In the genomic region with DNA sequence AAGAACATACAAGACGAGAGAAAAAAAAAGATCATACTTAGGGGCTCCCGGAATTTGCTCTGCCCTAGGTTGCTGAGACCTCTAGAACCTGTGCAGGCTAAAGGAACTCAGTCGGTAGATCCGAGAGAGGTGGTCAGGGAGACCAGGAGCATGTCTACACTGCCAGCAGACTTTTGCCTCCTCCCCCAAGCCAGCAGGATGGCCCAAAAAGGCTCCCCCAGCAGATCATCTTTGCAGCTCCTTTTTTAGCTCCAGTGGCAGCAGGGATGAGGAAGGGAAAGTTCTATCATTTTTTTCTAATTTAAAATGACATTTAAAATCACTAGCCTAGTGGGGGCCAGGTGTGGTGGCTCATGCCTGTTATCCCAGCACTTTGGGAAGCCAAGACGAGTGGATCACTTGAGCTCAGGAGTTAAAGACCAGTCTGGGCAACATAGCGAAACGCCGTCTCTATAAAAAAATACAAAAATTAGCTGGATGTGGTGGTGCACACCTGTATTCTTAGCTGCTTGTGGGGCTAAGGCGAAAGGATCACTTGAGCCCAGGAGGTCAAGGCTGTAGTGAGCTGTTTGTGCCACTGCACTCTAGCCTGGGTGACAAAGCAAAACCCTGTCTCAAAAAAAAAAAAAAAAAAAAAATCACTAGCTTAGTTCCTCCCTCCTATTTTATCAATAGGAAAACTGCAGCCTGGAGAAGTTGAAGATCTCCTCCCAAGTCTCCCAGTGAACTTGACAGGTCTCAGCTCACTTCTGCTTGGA, we compare ENCODE assay signal across 9 cellular contexts.
A peak's percentile ranks its signal among the peaks of the same experiment; 100 is the strongest.
DNase-seq lines count a peak whose midpoint lies in the region; ATAC-seq and TF ChIP-seq lines count a peak whose summit lies in the region.
"Had no signal": no experiment of that assay in that cellular context is flagged by ENCODE, and none has a peak within 500 bp of the region (broad histone marks: within the 10 kb centered on the region; RNA-seq: fewer than 3 reads in every experiment).

No MANE protein-coding gene starts in this region.

- H3K27me3 Mint-ChIP-seq in activated CD4-positive, alpha-beta T cell treated with anti-CD3 and anti-CD28 coated beads, Interleukin-2, amount 10 ng/mL, durations not matched to agents 7 days and 5 days: no peaks in the 10 kb centered on the region

- intact Hi-C loops in lower lobe of right lung (cut with DNase I): no loop called here

- peak overlapping the region; percentile 80 for H3K27ac ChIP-seq in lower lobe of right lung
- peak overlapping the region; percentile 77 to 81 for H3K27ac ChIP-seq in thoracic aorta

- H3K36me3 ChIP-seq in lower lobe of right lung (no peaks in the 10 kb centered on the region), thoracic aorta (no peaks in the 10 kb centered on the region)

- H3K4me1 ChIP-seq in lower lobe of right lung (peaks cover 83% of the 10 kb centered on the region), thoracic aorta (ENCODE audit: control insufficient read depth in 1 of 2, low read depth in 2 of 2) (peaks cover 65 to 96% of the 10 kb centered on the region in 2 donors)

- H3K4me3 Mint-ChIP-seq in activated CD4-positive, alpha-beta T cell treated with anti-CD3 and anti-CD28 coated beads, Interleukin-2, amount 10 ng/mL, durations not matched to agents 7 days and 5 days: peak overlapping the region; percentile 67

- TF ChIP-seq CTCF in lower lobe of right lung (IDR thresholded peaks at IDR 0.05): no peak
- no peak for TF ChIP-seq CTCF in thoracic aorta (IDR thresholded peaks at IDR 0.05)

- no peaks in the 10 kb centered on the region for H3K9me3 Mint-ChIP-seq in activated CD4-positive, alpha-beta T cell treated with anti-CD3 and anti-CD28 coated beads, Interleukin-2, amount 10 ng/mL, durations not matched to agents 7 days and 5 days
- no peaks in the 10 kb centered on the region for H3K9me3 Mint-ChIP-seq in activated naive CD4-positive, alpha-beta T cell treated with anti-CD3 and anti-CD28 coated beads, Interleukin-2, amount 50 U/mL, for 72 hours

- H3K27ac Mint-ChIP-seq in activated CD4-positive, alpha-beta T cell treated with anti-CD3 and anti-CD28 coated beads, Interleukin-2, amount 10 ng/mL, durations not matched to agents 7 days and 5 days: peak overlapping the region; percentile 87
- H3K27ac Mint-ChIP-seq in activated naive CD4-positive, alpha-beta T cell treated with anti-CD3 and anti-CD28 coated beads, Interleukin-2, amount 50 U/mL, for 72 hours: peak overlapping the region; percentile 84 to 91

- CTCF ChIA-PET in activated CD4-positive, alpha-beta T cell treated with anti-CD3 and anti-CD28 coated beads, Interleukin-2, amount 10 ng/mL, durations not matched to agents 7 days and 5 days (lab: Charles Lee): interaction anchor here (0.6 to 2.2 kb wide), 5 partner anchors 8 to 28 kb away, joined by 4 to 12 read pairs (median 4); no protein-coding TSS in a partner anchor

- POLR2A ChIA-PET in activated CD4-positive, alpha-beta T cell treated with anti-CD3 and anti-CD28 coated beads, Interleukin-2, amount 10 ng/mL, durations not matched to agents 7 days and 5 days (lab: Charles Lee): interaction anchor here (0.6 kb wide), 1 partner anchor 13 kb away, joined by 3 read pairs; no protein-coding TSS in a partner anchor

- DNase-seq in activated CD4-positive, alpha-beta T cell treated with anti-CD3 and anti-CD28 coated beads, Interleukin-2, amount 10 ng/mL, durations not matched to agents 7 days and 5 days: no peak
- DNase-seq in activated CD4-positive, alpha-beta T cell treated with anti-CD3 and anti-CD28 coated beads, Interleukin-2, amount 50 U/mL, for 1 hour: no peak
- DNase-seq in activated naive CD4-positive, alpha-beta T cell treated with anti-CD3 and anti-CD28 coated beads, Interleukin-2, amount 50 U/mL, for 72 hours (ENCODE audit: low spot score in 2 of 2): no peak
- no peak for DNase-seq in lower lobe of right lung
- no peak for DNase-seq in thoracic aorta (ENCODE audit: low spot score)
- no peak for DNase-seq in HCEC 1CT
- DNase-seq: activated CD8-positive, alpha-beta memory T cell treated with anti-CD3 and anti-CD28 coated beads, Interleukin-2, amount 50 U/mL, for 4 hours had no signal

- H3K4me3 ChIP-seq in lower lobe of right lung: peak overlapping the region; percentile 30
- peak overlapping the region; percentile 53 for H3K4me3 ChIP-seq in thoracic aorta

- peaks cover 63% of the 10 kb centered on the region for H3K4me1 Mint-ChIP-seq in activated CD4-positive, alpha-beta T cell treated with anti-CD3 and anti-CD28 coated beads, Interleukin-2, amount 10 ng/mL, durations not matched to agents 7 days and 5 days

- no peaks in the 10 kb centered on the region for H3K27me3 ChIP-seq in lower lobe of right lung (ENCODE audit: low read depth)
- no peaks in the 10 kb centered on the region for H3K27me3 ChIP-seq in thoracic aorta (replicated peaks; ENCODE audit: insufficient read depth)

- H3K9me3 ChIP-seq in lower lobe of right lung: no peaks in the 10 kb centered on the region
- no peaks in the 10 kb centered on the region for H3K9me3 ChIP-seq in thoracic aorta

- H3K36me3 Mint-ChIP-seq in activated CD4-positive, alpha-beta T cell treated with anti-CD3 and anti-CD28 coated beads, Interleukin-2, amount 10 ng/mL, durations not matched to agents 7 days and 5 days (ENCODE audit: low read depth): peaks cover 1% of the 10 kb centered on the region
- no peaks in the 10 kb centered on the region for H3K36me3 Mint-ChIP-seq in activated naive CD4-positive, alpha-beta T cell treated with anti-CD3 and anti-CD28 coated beads, Interleukin-2, amount 50 U/mL, for 72 hours

- peak in 1 of 2 donors; percentile 38 for ATAC-seq in activated naive CD4-positive, alpha-beta T cell treated with anti-CD3 and anti-CD28 coated beads, Interleukin-2, amount 50 U/mL, for 72 hours
- ATAC-seq in lower lobe of right lung (no peak), thoracic aorta (ENCODE audit: insufficient number of reproducible peaks, low FRiP score, low read depth) (no peak), GM18861 (IDR thresholded peaks at IDR 0.05; ENCODE audit: unreplicated experiment) (no peak), GM19467 (IDR thresholded peaks at IDR 0.05; ENCODE audit: unreplicated experiment) (no peak)
